In genomic region chr2:98936133-98936916, GRCh38 we compare ENCODE assay signal across 8 cellular contexts. TPM values are rescaled to one million over a fixed set of nuclear protein-coding genes. Genes with fewer than 3 reads are reported as not detected.
DNase-seq lines count a peak whose midpoint lies in the region; ATAC-seq, FAIRE-seq and TF ChIP-seq lines count a peak whose summit lies in the region.

Gene CRACDL (minus strand): TSS chr2:98936225. CDS start chr2:98846800, 89,425 bp downstream.

- ATAC-seq in GM12878 = peak; percentile 45

- TF ChIP-seq POLR2A in GM12878 (IDR thresholded peaks at IDR 0.05; ENCODE audit: low read depth, low read length) = no peak

- BruUV-seq in GM12878 (replicated peaks; lab: Mats Ljungman, UMichigan) = no TSS peak

- H4K20me1 ChIP-seq in GM12878 (ENCODE audit: control insufficient read depth, insufficient read depth) = no peaks in the 10 kb centered on the region

- POLR2A ChIA-PET in GM12878 (lab: Charles Lee) = no interaction called here

- DNase-seq in DMS53 treated with DMSO at 0.1 percent for 48 hours (lab: John Stamatoyannopoulos, UW; ENCODE audit: unreplicated experiment) = peak; percentile 56
- peak; percentile 38 for DNase-seq in NCI-H128 (lab: John Stamatoyannopoulos, UW; ENCODE audit: unreplicated experiment)
- DNase-seq in GM12878 (ENCODE audit: low read depth, low spot score) = no peak
- peak; percentile 44 for DNase-seq in kidney tubule cell (ENCODE audit: low spot score)
- DNase-seq in stimulated activated CD4-positive, alpha-beta T cell treated with anti-CD3 and anti-CD28 coated beads, Interleukin-2, amount 100 ng/mL, for 24 hours = peak; percentile 38 to 40
- DNase-seq in dedifferentiated amniotic fluid mesenchymal stem cell (ENCODE audit: extremely low spot score) = no peak
- DNase-seq in cerebellum (ENCODE audit: low spot score) = no peak
- no peak for DNase-seq in GDM1 (lab: John Stamatoyannopoulos, UW)

- H3K27me3 ChIP-seq in GM12878 (replicated peaks in 1 of 2; ENCODE audit: control insufficient read depth in 2 of 2, insufficient read depth in 2 of 2, low read length in 1 of 2) = peaks cover 10 to 17% of the 10 kb centered on the region in 2 experiments

- no peak for TF ChIP-seq CTCF in GM12878 (IDR thresholded peaks at IDR 0.05 in 2 of 3, conservative IDR thresholded peaks at IDR 0.05 in 1 of 3; ENCODE audit: control insufficient read depth in 2 of 3, extremely low read depth in 1 of 3, insufficient read depth in 1 of 3, low read depth in 3 of 3, low read length in 3 of 3)

- TF ChIP-seq EP300 in GM12878 (IDR thresholded peaks at IDR 0.05; ENCODE audit: borderline replicate concordance in 1 of 2, control insufficient read depth in 1 of 2, low read depth in 2 of 2, low read length in 2 of 2) = no peak

- intact Hi-C loops in GM12878 (cut with micrococcal nuclease; ENCODE audit: unreplicated experiment) = no loop called here

- FAIRE-seq in GM12878 (lab: Jason Lieb, UNC) = no peak

- RAD21 ChIA-PET in GM12878 (lab: Charles Lee; ENCODE audit: unreplicated experiment) = no interaction called here

- peak within 1 kb of the TSS; percentile 55 for H3K4me2 ChIP-seq in GM12878 (ENCODE audit: control insufficient read depth, insufficient read depth)

- CTCF ChIA-PET in GM12878 (lab: Yijun Ruan, JAX) = no interaction called here

- H3K27ac ChIP-seq in GM12878 (ENCODE audit: control insufficient read depth, insufficient read depth) = no peak within 1 kb of the TSS

- SMC1A ChIA-PET in GM12878 (lab: Charles Lee; ENCODE audit: uncharacterized antibody, unreplicated experiment) = no interaction called here

- in situ Hi-C loops in GM12878 (cut with MboI) = no loop called here

- no peak within 1 kb of the TSS for H3K9ac ChIP-seq in GM12878 (ENCODE audit: control insufficient read depth, insufficient read depth, low read length)

- H3K4me1 ChIP-seq in GM12878 (ENCODE audit: control insufficient read depth, insufficient read depth, low read length) = no peaks in the 10 kb centered on the region

- no peaks in the 10 kb centered on the region for H3K9me3 ChIP-seq in GM12878 (replicated peaks; ENCODE audit: control insufficient read depth, insufficient read depth, low read length)

- no peak for TF ChIP-seq RAD21 in GM12878 (IDR thresholded peaks at IDR 0.05; ENCODE audit: insufficient read depth, low read depth, low read length)

- H3K36me3 ChIP-seq in GM12878 (ENCODE audit: control insufficient read depth in 2 of 2, insufficient read depth in 2 of 2, low read length in 1 of 2) = no peaks in the 10 kb centered on the region

- no peak within 1 kb of the TSS for H2AFZ ChIP-seq in GM12878 (ENCODE audit: control insufficient read depth, low read depth, low read length)

- no peaks in the 10 kb centered on the region for H3K79me2 ChIP-seq in GM12878 (ENCODE audit: control insufficient read depth, insufficient read depth, low read length)

- WGBS in GM12878 (ENCODE audit: insufficient coverage, insufficient replicate concordance, low lambda C conversion rate, missing lambda C conversion rate) = 2% methylated on average over 29 of the region's 88 CpGs

- H3K4me3 ChIP-seq in GM12878 = no peak within 1 kb of the TSS

TF ChIP-seq in GM12878, 131 proteins besides CTCF, POLR2A, EP300 and RAD21 (continues in another document):
- TF ChIP-seq CREB1 (IDR thresholded peaks at IDR 0.05; ENCODE audit: low read depth) = no peak
- no peak for TF ChIP-seq NR2C1 (IDR thresholded peaks at IDR 0.05)
- TF ChIP-seq STAT3 (IDR thresholded peaks at IDR 0.05; ENCODE audit: low read depth, low read length) = no peak
- no peak for TF ChIP-seq ETV6 (conservative IDR thresholded peaks at IDR 0.05 in 1 of 2, IDR thresholded peaks at IDR 0.05 in 1 of 2; ENCODE audit: borderline replicate concordance in 1 of 2, low read depth in 1 of 2)
- no peak for TF ChIP-seq RUNX3 (IDR thresholded peaks at IDR 0.05; ENCODE audit: low read length)
- TF ChIP-seq KAT2A (conservative IDR thresholded peaks at IDR 0.05; ENCODE audit: control insufficient read depth, low read depth, low read length) = no peak
- 0 out of 2 replicates have a peak, but pooled peaks have one; percentile 11 for TF ChIP-seq IKZF1 (conservative IDR thresholded peaks at IDR 0.05)
- TF ChIP-seq BCL11A (IDR thresholded peaks at IDR 0.05; ENCODE audit: low read depth, low read length) = no peak
- TF ChIP-seq SUZ12 (IDR thresholded peaks at IDR 0.05; ENCODE audit: unreplicated experiment) = peak; percentile 36
- no peak for TF ChIP-seq SPI1 (IDR thresholded peaks at IDR 0.05; ENCODE audit: borderline replicate concordance, insufficient read depth, low read depth, low read length)
- no peak for TF ChIP-seq REST (IDR thresholded peaks at IDR 0.05; ENCODE audit: low read depth, low read length)
- TF ChIP-seq ZNF24 (IDR thresholded peaks at IDR 0.05) = no peak
- no peak for TF ChIP-seq CHD4 (IDR thresholded peaks at IDR 0.05)
- TF ChIP-seq RELB (IDR thresholded peaks at IDR 0.05; ENCODE audit: low read depth) = no peak
- no peak for TF ChIP-seq ATF2 (IDR thresholded peaks at IDR 0.05; ENCODE audit: low read length)

RNA-seq across cellular contexts. Expression of gene CRACDL, which starts in this region (rescaled TPM):
- not detected in 2 replicates for total RNA-seq in GM12878 (2013; cell fraction: nucleolus; rRNA removed)
- total RNA-seq in GM12878 (2014; rRNA removed) = 0.33 and 0.34 TPM in 2 replicates
- total RNA-seq in GM12878 (2014; rRNA removed; fragmentation: Illumina TruSeq; extraction: Trizol) = 0.13 and 0.41 TPM in 2 replicates
- total RNA-seq in GM12878 (2021) = 0.48 and 0.72 TPM in 2 replicates
- polyA plus RNA-seq in GM12878 (2011; ENCODE audit: low read depth) = not detected
- polyA plus RNA-seq in GM12878 (2011; rRNA removed) = 0.03 and 0.13 TPM in 2 replicates
- polyA plus RNA-seq in GM12878 (2011; cell fraction: cytosol; rRNA removed) = 0.05 and 0.09 TPM in 2 replicates
- polyA plus RNA-seq in GM12878 (2011; cell fraction: nucleus; rRNA removed) = 0.12 and 0.16 TPM in 2 replicates
- not detected in 2 replicates for polyA plus RNA-seq in GM12878 (2012)
- 0.21 and 0.22 TPM in 2 replicates for polyA plus RNA-seq in GM12878 (2014; fragmentation: Illumina TruSeq; extraction: Trizol)
- under 1 TPM; 0.04 to 0.08 TPM for polyA plus RNA-seq in GM12878 (2014; fragmentation: Nextera tagmentation; extraction: Ambion mirVana)
- 0.49 and 0.55 TPM in 2 replicates for polyA plus RNA-seq in GM12878 (2014; rRNA removed)
- polyA plus RNA-seq in GM12878 (2016; fragmentation: Nextera tagmentation; extraction: Ambion mirVana) = under 1 TPM; 0.12 to 0.14 TPM
- 0.05 TPM in 1 of 2 replicates, not detected in the other for polyA minus RNA-seq in GM12878 (2011; rRNA and poly(A)+ RNA removed)
- polyA minus RNA-seq in GM12878 (2011; cell fraction: cytosol; rRNA and poly(A)+ RNA removed) = not detected in 2 replicates
- 0.36 TPM in 1 of 2 replicates, not detected in the other for polyA minus RNA-seq in GM12878 (2011; cell fraction: nucleus; rRNA and poly(A)+ RNA removed)
- total RNA-seq in cerebellum = 2.9 TPM

Comparison
In these comparisons a context has a peak if more than half of its experiments do, and no peak if none do; other contexts are left out.
1. Peak in ATAC-seq and H3K4me2 ChIP-seq in GM12878; RNA of the gene not detected or under 1 TPM.
2. DNase-seq: peak in DMS53 treated with DMSO at 0.1 percent for 48 hours (single experiment), NCI-H128 (single experiment), kidney tubule cell (single experiment) and stimulated activated CD4-positive, alpha-beta T cell treated with anti-CD3 and anti-CD28 coated beads, Interleukin-2, amount 100 ng/mL, for 24 hours (2 of 2); none in GM12878 (single experiment), dedifferentiated amniotic fluid mesenchymal stem cell (single experiment), cerebellum (single experiment) and GDM1 (single experiment).